ENCODE assay signal across 1 cellular context in the genomic region with DNA sequence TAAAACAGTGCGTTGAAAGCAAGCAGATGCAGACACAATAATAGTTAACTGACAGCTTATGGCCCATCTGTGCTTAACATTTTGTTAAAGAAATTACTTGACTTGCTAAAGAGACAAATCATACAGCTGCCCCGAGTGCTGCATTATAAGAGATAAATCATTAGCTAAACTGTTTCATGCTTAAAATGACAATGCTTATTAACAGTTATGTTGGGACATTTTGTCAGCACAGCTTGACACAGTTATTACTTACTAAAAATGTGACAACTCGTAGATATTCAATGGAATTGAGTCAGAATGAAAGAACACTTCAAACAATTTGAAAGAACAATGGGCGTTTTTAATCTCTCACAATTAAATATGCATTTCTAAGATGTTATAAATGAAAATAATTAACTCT.
TF ChIP-seq lines count a peak whose summit lies in the region.

No MANE protein-coding gene starts in this region.

TF ChIP-seq in GM12878, 131 proteins besides CTCF, POLR2A, EP300 and RAD21:
- TF ChIP-seq ESRRA (IDR thresholded peaks at IDR 0.05; ENCODE audit: low read length): no peak
- TF ChIP-seq WRNIP1 (IDR thresholded peaks at IDR 0.05; ENCODE audit: borderline replicate concordance, low read depth, low read length): no peak
- no peak for TF ChIP-seq NBN (IDR thresholded peaks at IDR 0.05)
- no peak for TF ChIP-seq CHD4 (IDR thresholded peaks at IDR 0.05)
- TF ChIP-seq, protein P1, sequence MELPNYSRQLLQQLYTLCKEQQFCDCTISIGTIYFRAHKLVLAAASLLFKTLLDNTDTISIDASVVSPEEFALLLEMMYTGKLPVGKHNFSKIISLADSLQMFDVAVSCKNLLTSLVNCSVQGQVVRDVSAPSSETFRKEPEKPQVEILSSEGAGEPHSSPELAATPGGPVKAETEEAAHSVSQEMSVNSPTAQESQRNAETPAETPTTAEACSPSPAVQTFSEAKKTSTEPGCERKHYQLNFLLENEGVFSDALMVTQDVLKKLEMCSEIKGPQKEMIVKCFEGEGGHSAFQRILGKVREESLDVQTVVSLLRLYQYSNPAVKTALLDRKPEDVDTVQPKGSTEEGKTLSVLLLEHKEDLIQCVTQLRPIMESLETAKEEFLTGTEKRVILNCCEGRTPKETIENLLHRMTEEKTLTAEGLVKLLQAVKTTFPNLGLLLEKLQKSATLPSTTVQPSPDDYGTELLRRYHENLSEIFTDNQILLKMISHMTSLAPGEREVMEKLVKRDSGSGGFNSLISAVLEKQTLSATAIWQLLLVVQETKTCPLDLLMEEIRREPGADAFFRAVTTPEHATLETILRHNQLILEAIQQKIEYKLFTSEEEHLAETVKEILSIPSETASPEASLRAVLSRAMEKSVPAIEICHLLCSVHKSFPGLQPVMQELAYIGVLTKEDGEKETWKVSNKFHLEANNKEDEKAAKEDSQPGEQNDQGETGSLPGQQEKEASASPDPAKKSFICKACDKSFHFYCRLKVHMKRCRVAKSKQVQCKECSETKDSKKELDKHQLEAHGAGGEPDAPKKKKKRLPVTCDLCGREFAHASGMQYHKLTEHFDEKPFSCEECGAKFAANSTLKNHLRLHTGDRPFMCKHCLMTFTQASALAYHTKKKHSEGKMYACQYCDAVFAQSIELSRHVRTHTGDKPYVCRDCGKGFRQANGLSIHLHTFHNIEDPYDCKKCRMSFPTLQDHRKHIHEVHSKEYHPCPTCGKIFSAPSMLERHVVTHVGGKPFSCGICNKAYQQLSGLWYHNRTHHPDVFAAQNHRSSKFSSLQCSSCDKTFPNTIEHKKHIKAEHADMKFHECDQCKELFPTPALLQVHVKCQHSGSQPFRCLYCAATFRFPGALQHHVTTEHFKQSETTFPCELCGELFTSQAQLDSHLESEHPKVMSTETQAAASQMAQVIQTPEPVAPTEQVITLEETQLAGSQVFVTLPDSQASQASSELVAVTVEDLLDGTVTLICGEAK (IDR thresholded peaks at IDR 0.05; ENCODE audit: borderline replicate concordance): no peak
- no peak for TF ChIP-seq HDGF (IDR thresholded peaks at IDR 0.05)
- TF ChIP-seq JUNB (IDR thresholded peaks at IDR 0.05): no peak
- no peak for TF ChIP-seq GATAD2B (conservative IDR thresholded peaks at IDR 0.05; ENCODE audit: low read depth)
- no peak for TF ChIP-seq HDAC6 (IDR thresholded peaks at IDR 0.05; ENCODE audit: unreplicated experiment)
- TF ChIP-seq RELA (IDR thresholded peaks at IDR 0.05; ENCODE audit: borderline replicate concordance, partially characterized antibody): no peak
- TF ChIP-seq CBFB (IDR thresholded peaks at IDR 0.05; ENCODE audit: low read depth): no peak
- TF ChIP-seq MXI1 (IDR thresholded peaks at IDR 0.05; ENCODE audit: low read depth, low read length): no peak
- no peak for TF ChIP-seq SMAD1 (IDR thresholded peaks at IDR 0.05; ENCODE audit: low read depth, partially characterized antibody)
- no peak for TF ChIP-seq FOXK2 (IDR thresholded peaks at IDR 0.05)
